ENCODE assay signal across 8 cellular contexts in genomic region chr16:78742501-78743283, GRCh38.
DNase-seq lines count a peak whose midpoint lies in the region; ATAC-seq and TF ChIP-seq lines count a peak whose summit lies in the region.

No MANE protein-coding gene starts in this region.

- peak overlapping the region; percentile 59 for H3K27ac ChIP-seq in SJSA1
- H3K27ac ChIP-seq in prostate gland: no peak overlapping the region

- H3K9me3 Mint-ChIP-seq in activated naive CD4-positive, alpha-beta T cell treated with anti-CD3 and anti-CD28 coated beads, Interleukin-2, amount 10 ng/mL, durations not matched to agents 7 days and 5 days: peaks cover 4% of the 10 kb centered on the region

- intact Hi-C loops in prostate gland (cut with DNase I): no loop called here

- H3K27me3 ChIP-seq in SJSA1 (replicated peaks): no peaks in the 10 kb centered on the region
- no peaks in the 10 kb centered on the region for H3K27me3 ChIP-seq in prostate gland (replicated peaks; ENCODE audit: insufficient read depth)

- no peak for TF ChIP-seq POLR2A in prostate gland (IDR thresholded peaks at IDR 0.05)

- peak; percentile 90 for ATAC-seq in GM18861 (IDR thresholded peaks at IDR 0.05; ENCODE audit: unreplicated experiment)
- peak; percentile 97 for ATAC-seq in HG02885 (IDR thresholded peaks at IDR 0.05; ENCODE audit: poor library complexity, unreplicated experiment)

- peaks cover 2% of the 10 kb centered on the region for H3K36me3 Mint-ChIP-seq in activated naive CD4-positive, alpha-beta T cell treated with anti-CD3 and anti-CD28 coated beads, Interleukin-2, amount 10 ng/mL, durations not matched to agents 7 days and 5 days

- CTCF ChIA-PET in activated naive CD4-positive, alpha-beta T cell treated with anti-CD3 and anti-CD28 coated beads, Interleukin-2, amount 10 ng/mL, durations not matched to agents 7 days and 5 days (lab: Charles Lee): no interaction called here

- WGBS in prostate gland: 94% methylated on average over 21 of the region's 21 CpGs

- DNase-seq in SJSA1 (ENCODE audit: low read depth in 1 of 2, low spot score in 2 of 2): peak; percentile 82 to 84
- peak; percentile 80 for DNase-seq in activated naive CD4-positive, alpha-beta T cell treated with anti-CD3 and anti-CD28 coated beads, Interleukin-2, amount 10 ng/mL, durations not matched to agents 7 days and 5 days
- peak; percentile 27 for DNase-seq in pons (ENCODE audit: low spot score)
- DNase-seq in prostate gland (ENCODE audit: low spot score): no peak
- no peak for DNase-seq in NCI-H226
- DNase-seq in AG20443 (ENCODE audit: low spot score): no peak

- peaks cover 10% of the 10 kb centered on the region for H3K4me1 ChIP-seq in SJSA1 (replicated peaks)
- peaks cover 5% of the 10 kb centered on the region for H3K4me1 ChIP-seq in prostate gland (replicated peaks)

- H3K4me3 ChIP-seq in SJSA1 (peak overlapping the region; percentile 30), prostate gland (no peak overlapping the region)

- H3K4me1 Mint-ChIP-seq in activated naive CD4-positive, alpha-beta T cell treated with anti-CD3 and anti-CD28 coated beads, Interleukin-2, amount 10 ng/mL, durations not matched to agents 7 days and 5 days: peaks cover 23% of the 10 kb centered on the region

- H3K27me3 Mint-ChIP-seq in activated naive CD4-positive, alpha-beta T cell treated with anti-CD3 and anti-CD28 coated beads, Interleukin-2, amount 10 ng/mL, durations not matched to agents 7 days and 5 days: no peaks in the 10 kb centered on the region

- TF ChIP-seq CTCF in prostate gland (IDR thresholded peaks at IDR 0.05): no peak

- H3K36me3 ChIP-seq in SJSA1 (no peaks in the 10 kb centered on the region), prostate gland (no peaks in the 10 kb centered on the region)

- H3K4me3 Mint-ChIP-seq in activated naive CD4-positive, alpha-beta T cell treated with anti-CD3 and anti-CD28 coated beads, Interleukin-2, amount 10 ng/mL, durations not matched to agents 7 days and 5 days: peak overlapping the region; percentile 64

- H3K27ac Mint-ChIP-seq in activated naive CD4-positive, alpha-beta T cell treated with anti-CD3 and anti-CD28 coated beads, Interleukin-2, amount 10 ng/mL, durations not matched to agents 7 days and 5 days: peak overlapping the region; percentile 93

- H3K9me3 ChIP-seq in SJSA1 (replicated peaks) (no peaks in the 10 kb centered on the region), prostate gland (no peaks in the 10 kb centered on the region)

Comparison
In these comparisons a context has a peak if more than half of its experiments do, and no peak if none do; other contexts are left out.
1. DNase-seq: peak in SJSA1 (2 of 2), activated naive CD4-positive, alpha-beta T cell treated with anti-CD3 and anti-CD28 coated beads, Interleukin-2, amount 10 ng/mL, durations not matched to agents 7 days and 5 days (single experiment) and pons (single experiment); none in prostate gland (single experiment), NCI-H226 (single experiment) and AG20443 (single experiment).